In genomic region chr6:138403324-138403800, GRCh38 we compare ENCODE assay signal across 8 cellular contexts. TPM values are rescaled to one million over a fixed set of nuclear protein-coding genes. Genes with fewer than 3 reads are reported as not detected.
DNase-seq lines count a peak whose midpoint lies in the region; ATAC-seq and TF ChIP-seq lines count a peak whose summit lies in the region.

No MANE protein-coding gene starts in this region.

- TF ChIP-seq POLR2A in GM18505 (IDR thresholded peaks at IDR 0.05; ENCODE audit: borderline replicate concordance, extremely low read depth, insufficient read depth, insufficient read length) = no peak

- H3K4me3 ChIP-seq in left lung = peak overlapping the region; percentile 75 to 76

- ATAC-seq in GM18505 (IDR thresholded peaks at IDR 0.05; ENCODE audit: unreplicated experiment) (peak; percentile 17), HG03378 (IDR thresholded peaks at IDR 0.05; ENCODE audit: unreplicated experiment) (peak; percentile 14), left lung (peak; percentile 52)

- no peaks in the 10 kb centered on the region for H3K27me3 ChIP-seq in left lung

- peaks cover 0 to 16% of the 10 kb centered on the region in 2 donors for H3K4me1 ChIP-seq in left lung

- intact Hi-C loops in left lung (cut with DNase I) = no loop called here

- TF ChIP-seq CTCF in left lung (IDR thresholded peaks at IDR 0.05) = peak in 1 of 2 donors; percentile 9

- no peaks in the 10 kb centered on the region for H3K9me3 ChIP-seq in left lung

- H3K27ac ChIP-seq in left lung = peak overlapping the region; percentile 90 to 91

- peaks cover 0 to 25% of the 10 kb centered on the region in 2 donors for H3K36me3 ChIP-seq in left lung

- peak; percentile 25 for DNase-seq in AG08395 (ENCODE audit: low spot score)
- peak; percentile 28 for DNase-seq in SW480 (ENCODE audit: low spot score)
- peak; percentile 25 for DNase-seq in cerebellum (ENCODE audit: low spot score)
- peak; percentile 55 to 89 for DNase-seq in left lung
- DNase-seq in stimulated activated CD8-positive, alpha-beta memory T cell treated with anti-CD3 and anti-CD28 coated beads, Interleukin-12 subunit alpha, Interleukin-12 subunit beta, amount 100 ng/mL, for 4 hours (ENCODE audit: low read depth) = peak; percentile 4
- no peak for DNase-seq in SKM-1 treated with dmso at 0.1 percent for 144 hours (lab: John Stamatoyannopoulos, UW; ENCODE audit: unreplicated experiment)

RNA-seq across cellular contexts. Expression of gene HEBP2, which starts 0.7 kb away (rescaled TPM):
- total RNA-seq in cerebellum (4.4 TPM), left lung (10 to 100 TPM; 47.6 to 50.0 TPM)

RNA-seq across cellular contexts. Expression of gene SMIM28, which starts 25.7 kb away (rescaled TPM):
- not detected for total RNA-seq in cerebellum
- not detected for total RNA-seq in left lung
